ENCODE assay signal across 16 cellular contexts in the genomic region with DNA sequence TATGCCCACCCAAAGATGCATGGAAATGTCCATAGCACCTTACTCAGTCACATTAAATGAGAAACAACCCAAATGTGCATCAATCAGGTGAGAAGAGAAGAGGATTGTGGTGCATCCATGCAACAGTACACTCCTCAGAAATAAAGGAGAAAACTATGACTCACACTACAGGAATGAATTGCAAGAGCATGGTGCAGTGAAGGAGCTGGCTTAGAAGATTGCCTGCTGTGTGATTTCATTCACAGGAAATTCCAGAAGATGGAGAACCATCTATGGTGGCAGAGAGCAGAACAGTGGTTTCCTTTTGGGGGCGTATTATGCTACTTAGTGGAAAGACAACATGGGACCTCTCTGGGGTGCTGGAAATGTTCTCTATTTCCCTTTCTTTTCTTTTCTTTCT.
DNase-seq lines count a peak whose midpoint lies in the region; ATAC-seq, FAIRE-seq and TF ChIP-seq lines count a peak whose summit lies in the region.
"Had no signal": no experiment of that assay in that cellular context is flagged by ENCODE, and none has a peak within 500 bp of the region (broad histone marks: within the 10 kb centered on the region; RNA-seq: fewer than 3 reads in every experiment).

No MANE protein-coding gene starts in this region.

- FAIRE-seq in bronchial epithelial cell (lab: Jason Lieb, UNC) = no peak

- CTCF ChIA-PET in RWPE1 (lab: Yijun Ruan, JAX) = no interaction called here

- no peaks in the 10 kb centered on the region for H3K36me3 ChIP-seq in bronchial epithelial cell (ENCODE audit: control insufficient read depth, insufficient read depth, low read length)

- ATAC-seq in HG03196 (IDR thresholded peaks at IDR 0.05; ENCODE audit: unreplicated experiment) (no peak), HG03432 (IDR thresholded peaks at IDR 0.05; ENCODE audit: unreplicated experiment) (no peak)
- ATAC-seq: PC-3 had no signal

- peak; percentile 0 for DNase-seq in EH (ENCODE audit: low read depth)
- DNase-seq in RWPE1 (ENCODE audit: low spot score) = peak; percentile 8
- DNase-seq in bronchial epithelial cell (ENCODE audit: low read depth) = peak; percentile 15
- peak; percentile 78 for DNase-seq in renal cortical epithelial cell (ENCODE audit: low read depth)
- no peak for DNase-seq in islet precursor cell
- no peak for DNase-seq in NCI-H2107 treated with DMSO at 0.1 percent for 48 hours (lab: John Stamatoyannopoulos, UW; ENCODE audit: unreplicated experiment)
- DNase-seq: C1 segment of cervical spinal cord, EL, H7, NCI-H1092, NCI-H2107, NCI-H446, PC-3, SHP77 treated with DMSO at 0.1 percent for 48 hours had no signal

- POLR2A ChIA-PET in RWPE1 (lab: Yijun Ruan, JAX; ENCODE audit: low non-redundant PET) = no interaction called here

- H3K27me3 ChIP-seq in bronchial epithelial cell (ENCODE audit: control insufficient read depth, insufficient read depth, low read length) = no peaks in the 10 kb centered on the region

- H3K27ac ChIP-seq in RWPE1 = no peak overlapping the region

- TF ChIP-seq CTCF in RWPE1 (conservative IDR thresholded peaks at IDR 0.05; ENCODE audit: low read depth) (no peak), bronchial epithelial cell (IDR thresholded peaks at IDR 0.05; ENCODE audit: insufficient read depth, low read length, severe bottlenecking) (no peak)

- no peak overlapping the region for H3K4me3 ChIP-seq in bronchial epithelial cell (ENCODE audit: low read depth, low read length)

Comparison
In these comparisons a context has a peak if more than half of its experiments do, and no peak if none do; other contexts are left out.
1. DNase-seq: peak in EH (single experiment), RWPE1 (single experiment), bronchial epithelial cell (single experiment) and renal cortical epithelial cell (single experiment); none in islet precursor cell (single experiment) and NCI-H2107 treated with DMSO at 0.1 percent for 48 hours (single experiment).